ENCODE assay signal across 13 cellular contexts in genomic region chr5:133054697-133055471, GRCh38. TPM values are rescaled to one million over a fixed set of nuclear protein-coding genes. Genes with fewer than 3 reads are reported as not detected.
DNase-seq lines count a peak whose midpoint lies in the region; ATAC-seq and TF ChIP-seq lines count a peak whose summit lies in the region.
"Had no signal": no experiment of that assay in that cellular context is flagged by ENCODE, and none has a peak within 500 bp of the region (broad histone marks: within the 10 kb centered on the region; RNA-seq: fewer than 3 reads in every experiment).

No MANE protein-coding gene starts in this region.

- H3K9me3 Mint-ChIP-seq in activated CD4-positive, alpha-beta memory T cell treated with anti-CD3 and anti-CD28 coated beads for 36 hours, result no peaks in the 10 kb centered on the region
- H3K9me3 Mint-ChIP-seq in activated CD4-positive, alpha-beta memory T cell treated with anti-CD3 and anti-CD28 coated beads, Interleukin-2, amount 10 ng/mL, durations not matched to agents 7 days and 5 days, result no peaks in the 10 kb centered on the region
- H3K9me3 Mint-ChIP-seq in activated naive CD8-positive, alpha-beta T cell treated with anti-CD3 and anti-CD28 coated beads, Interleukin-2, amount 10 ng/mL, durations not matched to agents 7 days and 5 days, result no peaks in the 10 kb centered on the region
- H3K9me3 Mint-ChIP-seq in neural crest cell, result no peaks in the 10 kb centered on the region

- DNase-seq in activated CD4-positive, alpha-beta memory T cell treated with anti-CD3 and anti-CD28 coated beads for 36 hours, result no peak
- DNase-seq in activated CD4-positive, alpha-beta memory T cell treated with anti-CD3 and anti-CD28 coated beads, Interleukin-2, amount 10 ng/mL, durations not matched to agents 7 days and 5 days, result no peak
- no peak for DNase-seq in activated naive CD8-positive, alpha-beta T cell treated with anti-CD3 and anti-CD28 coated beads, Interleukin-2, amount 10 ng/mL, durations not matched to agents 7 days and 5 days
- DNase-seq in neural crest cell (ENCODE audit: low read depth, low spot score) (no peak), UCSD-AML1 (lab: John Stamatoyannopoulos, UW; ENCODE audit: unreplicated experiment) (no peak), superior temporal gyrus (ENCODE audit: extremely low spot score) (no peak)
- DNase-seq: central memory CD4-positive, alpha-beta T cell; GOT3; NCI-H1092 treated with DMSO at 0.1 percent for 48 hours; stimulated activated CD4-positive, alpha-beta T cell treated with anti-CD3 and anti-CD28 coated beads, Interleukin-1b, Interleukin-23, amount 100 ng/mL, for 48 hours had no signal

- ATAC-seq in activated naive CD8-positive, alpha-beta T cell treated with anti-CD3 and anti-CD28 coated beads, Interleukin-2, amount 10 ng/mL, durations not matched to agents 7 days and 5 days (ENCODE audit: low read depth), result no peak
- no peak for ATAC-seq in HG03135 (IDR thresholded peaks at IDR 0.05; ENCODE audit: unreplicated experiment)

- no peaks in the 10 kb centered on the region for H3K27me3 Mint-ChIP-seq in activated CD4-positive, alpha-beta memory T cell treated with anti-CD3 and anti-CD28 coated beads for 36 hours
- no peaks in the 10 kb centered on the region for H3K27me3 Mint-ChIP-seq in activated CD4-positive, alpha-beta memory T cell treated with anti-CD3 and anti-CD28 coated beads, Interleukin-2, amount 10 ng/mL, durations not matched to agents 7 days and 5 days
- no peaks in the 10 kb centered on the region for H3K27me3 Mint-ChIP-seq in activated naive CD8-positive, alpha-beta T cell treated with anti-CD3 and anti-CD28 coated beads, Interleukin-2, amount 10 ng/mL, durations not matched to agents 7 days and 5 days
- H3K27me3 Mint-ChIP-seq in neural crest cell (ENCODE audit: low read depth), result no peaks in the 10 kb centered on the region

- POLR2A ChIA-PET in activated CD4-positive, alpha-beta memory T cell treated with anti-CD3 and anti-CD28 coated beads for 36 hours (lab: Charles Lee), result no interaction called here
- POLR2A ChIA-PET in activated CD4-positive, alpha-beta memory T cell treated with anti-CD3 and anti-CD28 coated beads, Interleukin-2, amount 10 ng/mL, durations not matched to agents 7 days and 5 days (lab: Charles Lee), result interaction anchor here (0.6 to 1.4 kb wide), 2 partner anchors 28 to 178 kb away, joined by 3 to 4 read pairs; no protein-coding TSS in a partner anchor
- POLR2A ChIA-PET in activated naive CD8-positive, alpha-beta T cell treated with anti-CD3 and anti-CD28 coated beads, Interleukin-2, amount 10 ng/mL, durations not matched to agents 7 days and 5 days (lab: Charles Lee), result interaction anchor here (0.6 kb wide), 2 partner anchors 92 to 93 kb away, joined by 4 read pairs; partner anchors contain the start of gene AFF4

- H3K27me3 ChIP-seq in KMS-11 (ENCODE audit: insufficient read depth, low read depth), result no peaks in the 10 kb centered on the region
- H3K27me3 ChIP-seq: tibial nerve had no signal

- H3K4me3 ChIP-seq in KMS-11 (IDR thresholded peaks at IDR 0.05; ENCODE audit: insufficient read depth, low read depth, low read length), result no peak overlapping the region
- H3K4me3 ChIP-seq: tibial nerve had no signal

- TF ChIP-seq CTCF in KMS-11 (conservative IDR thresholded peaks at IDR 0.05; ENCODE audit: low read depth, low read length) (no peak), neural crest cell (conservative IDR thresholded peaks at IDR 0.05) (no peak)

- H3K36me3 ChIP-seq in KMS-11 (ENCODE audit: insufficient read depth), result no peaks in the 10 kb centered on the region
- H3K36me3 ChIP-seq: tibial nerve had no signal

- intact Hi-C loops in activated CD4-positive, alpha-beta memory T cell treated with anti-CD3 and anti-CD28 coated beads for 36 hours (cut with micrococcal nuclease), result loop anchor here (10.0 kb wide), 1 partner anchor 760 kb away; the partner anchor contains the start of gene SLC22A4

- peaks cover 8% of the 10 kb centered on the region; the same call in 1 of the 2 replicates for H4K20me1 ChIP-seq in KMS-11 (ENCODE audit: insufficient read depth)

- H2AFZ ChIP-seq in KMS-11 (ENCODE audit: low read depth), result no peak overlapping the region

- H3K27ac ChIP-seq in KMS-11, result no peak overlapping the region
- H3K27ac ChIP-seq: tibial nerve had no signal

- peaks cover 22% of the 10 kb centered on the region for H3K36me3 Mint-ChIP-seq in activated CD4-positive, alpha-beta memory T cell treated with anti-CD3 and anti-CD28 coated beads for 36 hours
- peaks cover 23% of the 10 kb centered on the region for H3K36me3 Mint-ChIP-seq in activated CD4-positive, alpha-beta memory T cell treated with anti-CD3 and anti-CD28 coated beads, Interleukin-2, amount 10 ng/mL, durations not matched to agents 7 days and 5 days (ENCODE audit: low read depth)
- H3K36me3 Mint-ChIP-seq in activated naive CD8-positive, alpha-beta T cell treated with anti-CD3 and anti-CD28 coated beads, Interleukin-2, amount 10 ng/mL, durations not matched to agents 7 days and 5 days, result peaks cover 10% of the 10 kb centered on the region
- peaks cover 3% of the 10 kb centered on the region for H3K36me3 Mint-ChIP-seq in neural crest cell (ENCODE audit: low read depth)

- peaks cover 79% of the 10 kb centered on the region for H3K4me1 ChIP-seq in KMS-11 (ENCODE audit: low read depth, poor library complexity, severe bottlenecking)

- H3K9ac ChIP-seq in KMS-11, result no peak overlapping the region

- H3K27ac Mint-ChIP-seq in activated CD4-positive, alpha-beta memory T cell treated with anti-CD3 and anti-CD28 coated beads for 36 hours, result no peak overlapping the region
- no peak overlapping the region for H3K27ac Mint-ChIP-seq in activated CD4-positive, alpha-beta memory T cell treated with anti-CD3 and anti-CD28 coated beads, Interleukin-2, amount 10 ng/mL, durations not matched to agents 7 days and 5 days
- no peak overlapping the region for H3K27ac Mint-ChIP-seq in activated naive CD8-positive, alpha-beta T cell treated with anti-CD3 and anti-CD28 coated beads, Interleukin-2, amount 10 ng/mL, durations not matched to agents 7 days and 5 days
- H3K27ac Mint-ChIP-seq in neural crest cell (ENCODE audit: unreplicated experiment), result no peak overlapping the region

- H3K79me2 ChIP-seq in KMS-11 (ENCODE audit: insufficient read depth, low read depth), result peaks cover 90% of the 10 kb centered on the region

- H3K4me1 Mint-ChIP-seq in activated CD4-positive, alpha-beta memory T cell treated with anti-CD3 and anti-CD28 coated beads for 36 hours (ENCODE audit: low read depth), result peaks cover 54% of the 10 kb centered on the region
- peaks cover 57% of the 10 kb centered on the region for H3K4me1 Mint-ChIP-seq in activated CD4-positive, alpha-beta memory T cell treated with anti-CD3 and anti-CD28 coated beads, Interleukin-2, amount 10 ng/mL, durations not matched to agents 7 days and 5 days
- peaks cover 40% of the 10 kb centered on the region for H3K4me1 Mint-ChIP-seq in activated naive CD8-positive, alpha-beta T cell treated with anti-CD3 and anti-CD28 coated beads, Interleukin-2, amount 10 ng/mL, durations not matched to agents 7 days and 5 days
- H3K4me1 Mint-ChIP-seq in neural crest cell, result peaks cover 42% of the 10 kb centered on the region

- H3K4me3 Mint-ChIP-seq in activated CD4-positive, alpha-beta memory T cell treated with anti-CD3 and anti-CD28 coated beads for 36 hours, result peak overlapping the region; percentile 12
- H3K4me3 Mint-ChIP-seq in activated CD4-positive, alpha-beta memory T cell treated with anti-CD3 and anti-CD28 coated beads, Interleukin-2, amount 10 ng/mL, durations not matched to agents 7 days and 5 days, result no peak overlapping the region
- H3K4me3 Mint-ChIP-seq in activated naive CD8-positive, alpha-beta T cell treated with anti-CD3 and anti-CD28 coated beads, Interleukin-2, amount 10 ng/mL, durations not matched to agents 7 days and 5 days, result peak overlapping the region; percentile 3
- H3K4me3 Mint-ChIP-seq in neural crest cell, result peak overlapping the region; percentile 58

- CTCF ChIA-PET in activated CD4-positive, alpha-beta memory T cell treated with anti-CD3 and anti-CD28 coated beads for 36 hours (lab: Charles Lee), result no interaction called here
- CTCF ChIA-PET in activated CD4-positive, alpha-beta memory T cell treated with anti-CD3 and anti-CD28 coated beads, Interleukin-2, amount 10 ng/mL, durations not matched to agents 7 days and 5 days (lab: Charles Lee), result interaction anchor here (0.7 kb wide), 1 partner anchor 643 kb away, joined by 3 read pairs; no protein-coding TSS in a partner anchor

- peak overlapping the region; percentile 13; the same call in 1 of the 2 replicates for H3K4me2 ChIP-seq in KMS-11

RNA-seq across cellular contexts. Expression of gene HSPA4, which starts 3.1 kb away (rescaled TPM):
- total RNA-seq in activated CD4-positive, alpha-beta memory T cell treated with anti-CD3 and anti-CD28 coated beads for 36 hours, result 100 to 1,000 TPM; 221 to 236 TPM
- total RNA-seq in activated CD4-positive, alpha-beta memory T cell treated with anti-CD3 and anti-CD28 coated beads, Interleukin-2, amount 10 ng/mL, durations not matched to agents 7 days and 5 days, result 10 to 100 TPM; 88.2 to 94.6 TPM
- total RNA-seq in activated naive CD8-positive, alpha-beta T cell treated with anti-CD3 and anti-CD28 coated beads, Interleukin-2, amount 10 ng/mL, durations not matched to agents 7 days and 5 days, result 10 to 100 TPM; 78.9 to 83.2 TPM
- total RNA-seq in neural crest cell, result 161 and 166 TPM in 2 replicates

RNA-seq across cellular contexts. Expression of gene ZCCHC10, which starts 28.5 kb away (rescaled TPM):
- total RNA-seq in activated CD4-positive, alpha-beta memory T cell treated with anti-CD3 and anti-CD28 coated beads for 36 hours, result 10 to 100 TPM; 22.6 to 25.5 TPM
- 10 to 100 TPM; 27.9 to 28.0 TPM for total RNA-seq in activated CD4-positive, alpha-beta memory T cell treated with anti-CD3 and anti-CD28 coated beads, Interleukin-2, amount 10 ng/mL, durations not matched to agents 7 days and 5 days
- 10 to 100 TPM; 22.8 to 24.5 TPM for total RNA-seq in activated naive CD8-positive, alpha-beta T cell treated with anti-CD3 and anti-CD28 coated beads, Interleukin-2, amount 10 ng/mL, durations not matched to agents 7 days and 5 days
- 26.5 and 29.2 TPM in 2 replicates for total RNA-seq in neural crest cell
